ENCODE assay signal across 22 cellular contexts in genomic region chrX:44291468-44292116, GRCh38. TPM values are rescaled to one million over a fixed set of nuclear protein-coding genes. Genes with fewer than 3 reads are reported as not detected.
A peak's percentile ranks its signal among the peaks of the same experiment; 100 is the strongest.
DNase-seq lines count a peak whose midpoint lies in the region; ATAC-seq, FAIRE-seq and TF ChIP-seq lines count a peak whose summit lies in the region.
"Had no signal": no experiment of that assay in that cellular context is flagged by ENCODE, and none has a peak within 500 bp of the region (broad histone marks: within the 10 kb centered on the region; RNA-seq: fewer than 3 reads in every experiment).

No MANE protein-coding gene starts in this region.

- POLR2A ChIA-PET in H1 (lab: Charles Lee; ENCODE audit: partially characterized antibody) = no interaction called here

- H3K23me2 ChIP-seq in H1 (ENCODE audit: low read depth, low read length) = no peaks in the 10 kb centered on the region

- TF ChIP-seq POLR2A in H1 (IDR thresholded peaks at IDR 0.05; ENCODE audit: control extremely low read depth in 1 of 2, low read depth in 2 of 2, low read length in 2 of 2) (no peak), testis (IDR thresholded peaks at IDR 0.05) (no peak)

- no peak for TF ChIP-seq RAD21 in H1 (IDR thresholded peaks at IDR 0.05 in 1 of 2, conservative IDR thresholded peaks at IDR 0.05 in 1 of 2; ENCODE audit: low read depth in 2 of 2, low read length in 2 of 2)

- no peak overlapping the region for H2BK5ac ChIP-seq in H1 (ENCODE audit: low read depth, low read length)

- H3K23ac ChIP-seq in H1 (ENCODE audit: insufficient read length) = no peak overlapping the region

- no peak overlapping the region for H3K27ac ChIP-seq in H1 (ENCODE audit: low read depth, low read length)
- no peak overlapping the region for H3K27ac ChIP-seq in testis
- H3K27ac ChIP-seq: body of pancreas, heart left ventricle, neural progenitor cell had no signal

- no peak overlapping the region for H2BK20ac ChIP-seq in H1 (ENCODE audit: low read length)

- H3K79me2 ChIP-seq in H1 (ENCODE audit: control insufficient read depth in 1 of 2, insufficient read depth in 2 of 2, low read length in 2 of 2) = no peaks in the 10 kb centered on the region

- H3K27me3 ChIP-seq in H1 (replicated peaks in 1 of 4; ENCODE audit: control insufficient read depth in 3 of 4, extremely low read depth in 1 of 4, insufficient read depth in 3 of 4, low read length in 3 of 4) (no peaks in the 10 kb centered on the region), testis (no peaks in the 10 kb centered on the region)
- H3K27me3 ChIP-seq: body of pancreas, neural progenitor cell had no signal

- no peak overlapping the region for H4K5ac ChIP-seq in H1 (ENCODE audit: insufficient read length, low read depth, low read length)

- FAIRE-seq in H1 (lab: Jason Lieb, UNC) = no peak
- FAIRE-seq: GM12891, urothelium cell line had no signal

- H3K14ac ChIP-seq in H1 (ENCODE audit: insufficient read length) = no peak overlapping the region

- no peak overlapping the region for H2BK120ac ChIP-seq in H1 (replicated peaks; ENCODE audit: low read depth, low read length)

- no peak for TF ChIP-seq EP300 in H1 (IDR thresholded peaks at IDR 0.05; ENCODE audit: borderline replicate concordance in 1 of 2, low read depth in 2 of 2, low read length in 2 of 2)

- H2BK12ac ChIP-seq in H1 (ENCODE audit: low read depth, low read length) = no peak overlapping the region

- TF ChIP-seq CTCF in H1 (IDR thresholded peaks at IDR 0.05; ENCODE audit: control extremely low read depth in 1 of 3, insufficient read depth in 1 of 3, low read depth in 1 of 3, low read length in 3 of 3) (no peak), testis (IDR thresholded peaks at IDR 0.05) (no peak)

- no peaks in the 10 kb centered on the region for H3K36me3 ChIP-seq in H1 (ENCODE audit: control insufficient read depth in 2 of 4, insufficient read depth in 4 of 4, low read length in 3 of 4)
- H3K36me3 ChIP-seq in testis (ENCODE audit: low read depth, missing control alignments) = no peaks in the 10 kb centered on the region
- H3K36me3 ChIP-seq: heart left ventricle, neural progenitor cell had no signal

- H3K4me3 ChIP-seq in H1 (ENCODE audit: extremely low read depth in 1 of 4, insufficient read depth in 2 of 4, low read depth in 3 of 4, low read length in 4 of 4) (no peak overlapping the region), testis (no peak overlapping the region)
- H3K4me3 ChIP-seq: body of pancreas, heart left ventricle, neural progenitor cell had no signal

- no peak overlapping the region for H3K4me2 ChIP-seq in H1 (ENCODE audit: insufficient read depth in 1 of 2, low read depth in 2 of 2, low read length in 2 of 2)
- H3K4me2 ChIP-seq: neural progenitor cell had no signal

- H4K91ac ChIP-seq in H1 (replicated peaks; ENCODE audit: insufficient read length, low read length) = no peak overlapping the region

- no peaks in the 10 kb centered on the region for H3K4me1 ChIP-seq in H1 (replicated peaks in 1 of 4; ENCODE audit: control insufficient read depth in 3 of 4, insufficient read depth in 4 of 4, low read length in 3 of 4)
- H3K4me1 ChIP-seq in testis = no peaks in the 10 kb centered on the region
- H3K4me1 ChIP-seq: body of pancreas, heart left ventricle, neural progenitor cell had no signal

- H2AFZ ChIP-seq in H1 (ENCODE audit: low read length) = no peak overlapping the region
- H2AFZ ChIP-seq: neural progenitor cell had no signal

- DNase-seq in H1 (ENCODE audit: low read depth in 1 of 2, low spot score in 2 of 2) = no peak
- no peak for DNase-seq in testis
- DNase-seq in GDM1 (lab: John Stamatoyannopoulos, UW) = no peak
- DNase-seq in UCSD-AML1 (lab: John Stamatoyannopoulos, UW; ENCODE audit: unreplicated experiment) = no peak
- DNase-seq in T-helper 9 cell = no peak
- DNase-seq: activated CD4-positive, alpha-beta T cell treated with anti-CD3 and anti-CD28 coated beads for 1 hour; body of pancreas; CD4-positive, CD25-positive, alpha-beta regulatory T cell; endodermal cell; heart left ventricle; Kasumi-1; NCI-H1092 treated with DMSO at 0.1 percent for 48 hours; NCI-H2029 treated with DMSO at 0.1 percent for 48 hours; NCI-H510A; RPMI8226; substantia nigra had no signal

- no peaks in the 10 kb centered on the region for H4K20me1 ChIP-seq in H1 (replicated peaks in 1 of 2; ENCODE audit: control insufficient read depth in 1 of 2, insufficient read depth in 2 of 2, low read length in 2 of 2)

- H3K56ac ChIP-seq in H1 (replicated peaks; ENCODE audit: insufficient read length, low read depth, low read length) = no peak overlapping the region

- H2AK5ac ChIP-seq in H1 (ENCODE audit: low read depth, low read length) = no peak overlapping the region

- no peak overlapping the region for H3K9ac ChIP-seq in H1 (replicated peaks in 1 of 4; ENCODE audit: extremely low read depth in 1 of 4, low read depth in 3 of 4, low read length in 3 of 4)
- H3K9ac ChIP-seq: neural progenitor cell had no signal

- H3K9me3 ChIP-seq in H1 (ENCODE audit: insufficient read depth in 2 of 2, low read depth in 1 of 2, low read length in 1 of 2) (no peaks in the 10 kb centered on the region), testis (no peaks in the 10 kb centered on the region)
- H3K9me3 ChIP-seq: body of pancreas, heart left ventricle had no signal

- no peaks in the 10 kb centered on the region for H3K79me1 ChIP-seq in H1 (ENCODE audit: low read depth, low read length)

- H3K4ac ChIP-seq in H1 (replicated peaks; ENCODE audit: insufficient read length, low read depth, low read length) = no peak overlapping the region

- ATAC-seq in GM18520 (IDR thresholded peaks at IDR 0.05; ENCODE audit: unreplicated experiment) (peak; percentile 61), GM19452 (IDR thresholded peaks at IDR 0.05; ENCODE audit: unreplicated experiment) (peak; percentile 82), HG03159 (IDR thresholded peaks at IDR 0.05; ENCODE audit: unreplicated experiment) (peak; percentile 54)
- ATAC-seq: body of pancreas, heart left ventricle had no signal

- H3K18ac ChIP-seq in H1 (ENCODE audit: extremely low read depth, low read length) = no peak overlapping the region

- intact Hi-C loops in testis (cut with DNase I; ENCODE audit: low total_unique reads) = no loop called here

- CTCF ChIA-PET in H1 (lab: Charles Lee; ENCODE audit: partially characterized antibody) = no interaction called here

- WGBS in H1 (ENCODE audit: extremely low coverage in 1 of 2, insufficient coverage in 1 of 2, insufficient read length in 1 of 2, insufficient replicate concordance in 2 of 2, low coverage in 1 of 2, low lambda C conversion rate in 2 of 2, missing lambda C conversion rate in 1 of 2), 2 experiments = 91% methylated on average over 2 of the region's 2 CpGs; no CpG with 5 or more reads in 1 of the 2 experiments
- 92 to 97% methylated on average over 2 of the region's 2 CpGs for WGBS in testis, 2 donors

- no peak overlapping the region for H4K8ac ChIP-seq in H1 (ENCODE audit: extremely low read depth, insufficient read depth, low read length)

- no peak overlapping the region for H2BK15ac ChIP-seq in H1 (ENCODE audit: low read length)

TF ChIP-seq in H1, 55 proteins besides CTCF, POLR2A, EP300 and RAD21:
- TF ChIP-seq CEBPB (IDR thresholded peaks at IDR 0.05; ENCODE audit: low read depth, low read length) (peak; percentile 35; the same call in 1 of the 2 replicates), JUN (IDR thresholded peaks at IDR 0.05; ENCODE audit: low read depth, low read length) (no peak)

RNA-seq across cellular contexts. Expression of gene EFHC2, which starts 51.9 kb away (rescaled TPM):
- total RNA-seq in H1 (2021; fragmentation: NEBNext Ultra II Directional; extraction: Animal tissue kit (Norgen Biotek cat#: 25700)) = 3.3 and 3.4 TPM in 2 replicates
- polyA plus RNA-seq in H1 (2011; rRNA removed) (0.91 and 1.8 TPM in 2 replicates), testis (ENCODE audit: insufficient read depth, low read depth, low replicate concordance) (17.3 TPM)
- polyA plus RNA-seq in H1 (2011; cell fraction: cytosol; rRNA removed) = 2.4 TPM
- 1.2 TPM for polyA plus RNA-seq in H1 (2011; cell fraction: nucleus; rRNA removed)
- 1.3 to 2.9 TPM (median 1.6 TPM) in 4 replicates for polyA plus RNA-seq in H1 (2012, experiment 1 of 2)
- polyA plus RNA-seq in H1 (2012, experiment 2 of 2) = 0.18 TPM
- polyA plus RNA-seq in H1 (2013, experiment 1 of 2) = 3.3 TPM
- 3.6 TPM for polyA plus RNA-seq in H1 (2013, experiment 2 of 2)
- 2.0 and 4.2 TPM in 2 replicates for polyA minus RNA-seq in H1 (2011; rRNA and poly(A)+ RNA removed)
- 0.59 TPM for polyA minus RNA-seq in H1 (2011; cell fraction: cytosol; rRNA and poly(A)+ RNA removed)
- polyA minus RNA-seq in H1 (2011; cell fraction: nucleus; rRNA and poly(A)+ RNA removed) = 3.6 TPM
- 10 to 100 TPM in 1 of 2 donors, 1 to 10 TPM in 1; 8.2 to 14.4 TPM for total RNA-seq in testis
